In genomic region chr21:45818904-45819285, GRCh38 we compare ENCODE assay signal across 8 cellular contexts.
DNase-seq lines count a peak whose midpoint lies in the region; ATAC-seq and TF ChIP-seq lines count a peak whose summit lies in the region.

No MANE protein-coding gene starts in this region.

- no peaks in the 10 kb centered on the region for H3K36me3 Mint-ChIP-seq in immature natural killer cell

- no peaks in the 10 kb centered on the region for H3K4me1 ChIP-seq in fibroblast of lung (ENCODE audit: control insufficient read depth, extremely low read depth, insufficient read depth, low read length)
- no peaks in the 10 kb centered on the region for H3K4me1 ChIP-seq in psoas muscle

- no peak overlapping the region for H3K27ac Mint-ChIP-seq in immature natural killer cell

- ATAC-seq in psoas muscle (no peak), HG02970 (IDR thresholded peaks at IDR 0.05; ENCODE audit: low FRiP score, unreplicated experiment) (no peak)

- H3K9me3 Mint-ChIP-seq in immature natural killer cell: no peaks in the 10 kb centered on the region

- intact Hi-C loops in psoas muscle (cut with DNase I): loop anchor here in 1 of 2 donors (2.0 kb wide), 1 partner anchor 222 kb away; no protein-coding TSS in a partner anchor

- H4K20me1 ChIP-seq in fibroblast of lung (ENCODE audit: control insufficient read depth, extremely low read depth, insufficient read depth, low read length): no peaks in the 10 kb centered on the region

- H3K4me2 ChIP-seq in fibroblast of lung (ENCODE audit: extremely low read depth, insufficient read depth, low read length): no peak overlapping the region

- no peak overlapping the region for H3K4me3 Mint-ChIP-seq in immature natural killer cell

- no peaks in the 10 kb centered on the region for H3K36me3 ChIP-seq in fibroblast of lung (ENCODE audit: control insufficient read depth, insufficient read depth, low read length)
- H3K36me3 ChIP-seq in psoas muscle (ENCODE audit: insufficient read depth in 1 of 2, low read depth in 1 of 2): no peaks in the 10 kb centered on the region

- no peaks in the 10 kb centered on the region for H3K9me3 ChIP-seq in fibroblast of lung (ENCODE audit: control insufficient read depth, insufficient read depth, low read depth, low read length)
- no peaks in the 10 kb centered on the region for H3K9me3 ChIP-seq in psoas muscle

- H3K27me3 ChIP-seq in fibroblast of lung (ENCODE audit: control insufficient read depth, insufficient read depth, low read length) (no peaks in the 10 kb centered on the region), psoas muscle (ENCODE audit: insufficient read depth in 3 of 3, low read length in 2 of 3) (peaks cover 0 to 27% (median 4%) of the 10 kb centered on the region in 3 donors)

- no peaks in the 10 kb centered on the region for H3K79me2 ChIP-seq in fibroblast of lung (ENCODE audit: control insufficient read depth, insufficient read depth, low read length)

- H3K4me1 Mint-ChIP-seq in immature natural killer cell: no peaks in the 10 kb centered on the region

- H3K9ac ChIP-seq in fibroblast of lung (ENCODE audit: insufficient read depth, low read length): no peak overlapping the region

- H3K27me3 Mint-ChIP-seq in immature natural killer cell (ENCODE audit: low read depth in 3 of 3): peaks cover 3 to 16% (median 4%) of the 10 kb centered on the region in 3 donors

- 60 to 63% (median 63%) methylated on average over 8 of the region's 8 CpGs for WGBS in psoas muscle, 3 donors

- peak; percentile 85 for DNase-seq in NK-92 treated with Interleukin-12 subunit alpha and Interleukin-12 subunit beta, amount 100 ng/mL, for 24 hours (lab: John Stamatoyannopoulos, UW)
- DNase-seq in NK-92 (lab: John Stamatoyannopoulos, UW; ENCODE audit: unreplicated experiment): no peak
- DNase-seq in activated CD4-positive, alpha-beta T cell treated with anti-CD3 and anti-CD28 coated beads, Interleukin-2, amount 50 U/mL, for 4 hours: peak; percentile 69 to 76
- peak; percentile 86 to 91 for DNase-seq in fibroblast of lung (ENCODE audit: low read depth in 2 of 2)
- peak; percentile 45 to 66 for DNase-seq in stimulated activated CD8-positive, alpha-beta memory T cell treated with anti-CD3 and anti-CD28 coated beads, Interleukin-4, amount 100 ng/mL, for 4 hours (ENCODE audit: low read depth in 2 of 2, low spot score in 1 of 2)
- no peak for DNase-seq in psoas muscle
- no peak for DNase-seq in immature natural killer cell

- no peak overlapping the region for H2AFZ ChIP-seq in fibroblast of lung (ENCODE audit: low read length)

- H3K4me3 ChIP-seq in fibroblast of lung (replicated peaks in 1 of 4; ENCODE audit: control extremely low read depth in 1 of 4, insufficient read depth in 1 of 4, low read depth in 3 of 4, low read length in 4 of 4) (no peak overlapping the region), psoas muscle (no peak overlapping the region)

- TF ChIP-seq CTCF in fibroblast of lung (conservative IDR thresholded peaks at IDR 0.05 in 1 of 2, IDR thresholded peaks at IDR 0.05 in 1 of 2; ENCODE audit: low read depth in 1 of 2, low read length in 2 of 2): no peak
- no peak for TF ChIP-seq CTCF in psoas muscle (IDR thresholded peaks at IDR 0.05)

- no peak overlapping the region for H3K27ac ChIP-seq in fibroblast of lung (ENCODE audit: insufficient read depth, low read length)
- H3K27ac ChIP-seq in psoas muscle: no peak overlapping the region

Comparison
In these comparisons a context has a peak if more than half of its experiments do, and no peak if none do; other contexts are left out.
1. DNase-seq: peak in NK-92 treated with Interleukin-12 subunit alpha and Interleukin-12 subunit beta, amount 100 ng/mL, for 24 hours (single experiment), activated CD4-positive, alpha-beta T cell treated with anti-CD3 and anti-CD28 coated beads, Interleukin-2, amount 50 U/mL, for 4 hours (2 of 2), fibroblast of lung (2 of 2) and stimulated activated CD8-positive, alpha-beta memory T cell treated with anti-CD3 and anti-CD28 coated beads, Interleukin-4, amount 100 ng/mL, for 4 hours (2 of 2); none in NK-92 (single experiment), psoas muscle (0 of 2) and immature natural killer cell (0 of 3).